8 cellular contexts compared by ENCODE assay signal in the genomic region with DNA sequence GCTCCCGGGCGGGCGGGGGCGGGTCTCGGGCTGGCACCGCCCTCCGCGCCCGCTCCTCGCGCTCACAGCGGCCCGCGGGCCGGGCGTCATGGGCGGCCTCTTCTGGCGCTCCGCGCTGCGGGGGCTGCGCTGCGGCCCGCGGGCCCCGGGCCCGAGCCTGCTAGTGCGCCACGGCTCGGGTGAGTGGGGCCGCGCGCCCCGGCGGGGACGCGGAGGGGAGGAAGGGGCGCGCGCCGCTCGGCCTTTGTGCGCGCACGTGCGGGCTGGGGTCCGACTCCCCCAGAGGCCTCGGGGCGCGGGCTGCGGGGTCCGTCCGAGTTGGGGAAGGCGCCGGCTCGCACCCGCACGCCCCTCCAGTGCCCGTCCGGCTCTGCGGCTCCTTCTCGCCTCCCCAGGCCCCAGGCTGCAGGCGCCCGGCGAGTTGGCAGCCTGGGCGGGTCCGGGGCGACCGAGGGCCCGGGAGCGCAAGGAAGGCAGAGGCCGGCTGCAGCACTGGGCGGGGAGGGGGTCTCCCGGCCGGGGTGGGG. TPM values are rescaled to one million over a fixed set of nuclear protein-coding genes. Genes with fewer than 3 reads are reported as not detected.
DNase-seq lines count a peak whose midpoint lies in the region; ATAC-seq and TF ChIP-seq lines count a peak whose summit lies in the region.

A gene (plus strand): TSS at position 65 of the 527 bp plus-strand sequence. CDS start 24 bp downstream, at position 89.

- POLR2A ChIA-PET in T-cell (lab: Charles Lee), result no interaction called here

- H3K4me3 Mint-ChIP-seq in T-cell, result peak within 1 kb of the TSS; percentile 78 to 87 (median 86)
- H3K4me3 Mint-ChIP-seq in effector memory CD8-positive, alpha-beta T cell, result peak within 1 kb of the TSS; percentile 78 to 85

- peaks cover 38% of the 10 kb centered on the region for H3K4me1 ChIP-seq in mononuclear cell (ENCODE audit: insufficient read depth, low read length)

- peaks cover 23 to 40% (median 30%) of the 10 kb centered on the region in 3 donors for H3K4me1 Mint-ChIP-seq in T-cell
- H3K4me1 Mint-ChIP-seq in effector memory CD8-positive, alpha-beta T cell (ENCODE audit: low read depth in 2 of 2), result peaks cover 5 to 27% of the 10 kb centered on the region in 2 donors

- H3K36me3 Mint-ChIP-seq in T-cell, result no peaks in the 10 kb centered on the region
- peaks cover 37% of the 10 kb centered on the region for H3K36me3 Mint-ChIP-seq in effector memory CD8-positive, alpha-beta T cell (ENCODE audit: insufficient read depth)

- no peaks in the 10 kb centered on the region for H3K9me3 Mint-ChIP-seq in T-cell
- no peaks in the 10 kb centered on the region for H3K9me3 Mint-ChIP-seq in effector memory CD8-positive, alpha-beta T cell

- ATAC-seq in T-cell (replicated peaks in 1 of 4), result peak in 3 of 4 experiments; percentile 7 to 23 (median 14)
- ATAC-seq in effector memory CD8-positive, alpha-beta T cell (replicated peaks), result no peak
- ATAC-seq in HG03095 (IDR thresholded peaks at IDR 0.05; ENCODE audit: unreplicated experiment), result no peak
- ATAC-seq in HG03439 (IDR thresholded peaks at IDR 0.05; ENCODE audit: unreplicated experiment), result no peak

- TF ChIP-seq CTCF in GM13976 (IDR thresholded peaks at IDR 0.05; ENCODE audit: borderline replicate concordance, control extremely low read depth, extremely low read depth, insufficient read depth, missing control alignments), result no peak

- peak; percentile 42 for DNase-seq in AG08395 (ENCODE audit: low spot score)
- DNase-seq in GM13976 (ENCODE audit: low spot score), result peak; percentile 74
- DNase-seq in T-cell, result peak in 5 of 34 experiments; percentile 19 to 40 (median 23)
- DNase-seq in effector memory CD8-positive, alpha-beta T cell, result no peak
- DNase-seq in ureter (ENCODE audit: low spot score), result no peak

- CTCF ChIA-PET in T-cell (lab: Charles Lee), result no interaction called here

- in situ Hi-C loops in GM13976 (cut with MboI; ENCODE audit: low sequenced_read_pairs, unreplicated experiment), result no loop called here

- H3K27me3 ChIP-seq in mononuclear cell (ENCODE audit: insufficient read depth, low read length), result no peaks in the 10 kb centered on the region

- peak within 1 kb of the TSS; percentile 86 to 87 for H3K27ac Mint-ChIP-seq in T-cell
- peak within 1 kb of the TSS in 1 of 2 donors; percentile 87 for H3K27ac Mint-ChIP-seq in effector memory CD8-positive, alpha-beta T cell

- H3K9me3 ChIP-seq in mononuclear cell (ENCODE audit: low read depth, low read length), result no peaks in the 10 kb centered on the region

- peaks cover 0 to 2% of the 10 kb centered on the region in 2 donors for H3K27me3 Mint-ChIP-seq in T-cell
- H3K27me3 Mint-ChIP-seq in effector memory CD8-positive, alpha-beta T cell, result no peaks in the 10 kb centered on the region

- H3K4me3 ChIP-seq in mononuclear cell (ENCODE audit: low read length), result peak within 1 kb of the TSS; percentile 38

RNA-seq across cellular contexts. Expression of the gene that starts here (rescaled TPM):
- total RNA-seq in T-cell, result 10 to 100 TPM; 32.5 to 48.4 (median 41.3) TPM
- total RNA-seq in mononuclear cell, result 15.0 TPM
- 121 TPM for total RNA-seq in ureter

Comparison
In these comparisons a context has a peak if more than half of its experiments do, and no peak if none do; other contexts are left out.
1. DNase-seq: peak in AG08395 (single experiment) and GM13976 (single experiment); none in effector memory CD8-positive, alpha-beta T cell (0 of 3) and ureter (single experiment).
2. ATAC-seq: peak in T-cell (3 of 4); none in effector memory CD8-positive, alpha-beta T cell (single experiment), HG03095 (single experiment) and HG03439 (single experiment).